Comparison of ENCODE assay signal across 8 cellular contexts in the genomic region with DNA sequence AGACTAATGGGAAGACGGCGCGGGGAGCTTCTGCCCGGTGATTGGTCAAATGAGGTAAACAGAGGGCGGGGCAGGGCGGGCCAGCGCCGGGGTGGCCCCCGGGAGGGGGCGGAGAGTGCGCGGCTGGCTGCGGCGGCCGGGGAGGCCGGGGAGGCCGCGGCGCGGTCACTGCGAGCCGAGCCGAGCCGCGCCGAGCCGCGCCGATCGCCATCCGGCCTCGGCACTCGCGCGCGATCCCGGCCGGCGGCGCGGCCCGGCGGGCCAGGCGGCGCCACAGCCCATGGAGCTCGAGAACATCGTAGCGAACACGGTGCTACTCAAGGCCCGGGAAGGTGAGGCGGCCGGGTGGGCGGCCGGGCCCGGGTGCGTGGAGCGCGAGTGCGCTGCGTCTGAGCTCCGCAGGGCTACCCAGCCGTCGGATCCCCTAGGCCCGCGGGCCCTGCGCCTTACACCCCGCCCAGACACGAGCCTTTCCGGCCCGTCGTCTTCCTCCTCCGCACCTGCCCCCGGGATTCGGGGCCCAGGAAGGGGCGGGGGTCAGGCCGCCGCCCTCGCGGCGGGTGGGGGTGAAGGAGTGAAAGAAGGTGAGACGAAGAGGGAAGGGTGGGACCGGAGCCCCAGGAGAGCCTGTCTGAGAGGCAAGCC. TPM values are rescaled to one million over a fixed set of nuclear protein-coding genes. Genes with fewer than 3 reads are reported as not detected.
DNase-seq lines count a peak whose midpoint lies in the region; ATAC-seq, FAIRE-seq and TF ChIP-seq lines count a peak whose summit lies in the region.

A gene (plus strand): TSS at position 111 of the 645 bp plus-strand sequence. CDS start 170 bp downstream, at position 281.

- H2AFZ ChIP-seq in PC-9: peak within 1 kb of the TSS; percentile 87

- CTCF ChIA-PET in PC-9 (lab: Charles Lee): interaction anchor here (0.5 to 2.4 kb wide), 12 partner anchors 19 to 117 kb away, joined by 3 to 18 read pairs (median 4); no protein-coding TSS in a partner anchor

- peak within 1 kb of the TSS; percentile 97 for H3K4me2 ChIP-seq in PC-9

- H3K27me3 ChIP-seq in PC-9 (ENCODE audit: insufficient read depth, low read depth) (no peaks in the 10 kb centered on the region), pancreas (no peaks in the 10 kb centered on the region)

- POLR2A ChIA-PET in PC-9 (lab: Charles Lee; ENCODE audit: unreplicated experiment): interaction anchor here (0.5 to 1.3 kb wide), 14 partner anchors 18 to 883 kb away, joined by 3 to 31 read pairs (median 8); a partner anchor contains a TSS

- TF ChIP-seq CTCF in PC-9 (conservative IDR thresholded peaks at IDR 0.05): no peak
- TF ChIP-seq CTCF in pancreas (IDR thresholded peaks at IDR 0.05): no peak

- H3K79me2 ChIP-seq in PC-9 (ENCODE audit: low read depth): peaks cover 35% of the 10 kb centered on the region

- DNase-seq in NCI-H146 (lab: John Stamatoyannopoulos, UW) (peak; percentile 61), NCI-H146 treated with DMSO at 0.1 percent for 48 hours (lab: John Stamatoyannopoulos, UW; ENCODE audit: unreplicated experiment) (no peak), PC-9 (peak in 1 of 2 experiments; percentile 69), glomerular endothelial cell (ENCODE audit: extremely low read depth, low read depth, low spot score) (no peak), pancreas (peak in 5 of 6 donors; percentile 47 to 94 (median 71)), NCI-H510A (lab: John Stamatoyannopoulos, UW) (no peak)
- peak; percentile 47 for DNase-seq in activated gamma-delta T cell treated with anti-CD3 and anti-CD28 coated beads, Interleukin-2, amount 50 U/mL, for 16 hours (ENCODE audit: low read depth)

- BruUV-seq in PC-9 (replicated peaks; lab: Mats Ljungman, UMichigan): no TSS peak

- WGBS in pancreas, 2 donors: 1% methylated on average over 31 to 82 of the region's 82 CpGs

- peak within 1 kb of the TSS; percentile 81 for H3K27ac ChIP-seq in PC-9
- H3K27ac ChIP-seq in pancreas: peak within 1 kb of the TSS; percentile 80 to 95 (median 85)

- peaks cover 27% of the 10 kb centered on the region for H4K20me1 ChIP-seq in PC-9 (ENCODE audit: insufficient read depth)

- no peaks in the 10 kb centered on the region for H3K9me2 ChIP-seq in PC-9 (ENCODE audit: insufficient read depth)

- no peak for FAIRE-seq in pancreas (lab: Jason Lieb, UNC)

- peaks cover 10% of the 10 kb centered on the region; the same call in 1 of the 2 replicates for H3F3A ChIP-seq in PC-9 (ENCODE audit: insufficient read depth, low read depth)

- H3K9me3 ChIP-seq in PC-9 (ENCODE audit: insufficient read depth, low read depth): no peaks in the 10 kb centered on the region
- H3K9me3 ChIP-seq in pancreas: no peaks in the 10 kb centered on the region

- H3K4me1 ChIP-seq in PC-9 (replicated peaks; ENCODE audit: insufficient read depth): peaks cover 23% of the 10 kb centered on the region
- peaks cover 0 to 13% (median 4%) of the 10 kb centered on the region in 3 donors for H3K4me1 ChIP-seq in pancreas

- H3K36me3 ChIP-seq in PC-9 (ENCODE audit: low read depth) (no peaks in the 10 kb centered on the region), pancreas (no peaks in the 10 kb centered on the region)

- intact Hi-C loops in PC-9 (cut with micrococcal nuclease; ENCODE audit: unreplicated experiment) (loop anchor here (1.0 to 2.0 kb wide), 5 partner anchors 22 to 108 kb away; no protein-coding TSS in a partner anchor), pancreas (cut with DNase I) (no loop called here)

- ATAC-seq in HG02852 (IDR thresholded peaks at IDR 0.05; ENCODE audit: unreplicated experiment) (peak; percentile 7), pancreas (peak in 1 of 4 donors; percentile 1)

- H3K4me3 ChIP-seq in PC-9 (peak within 1 kb of the TSS; percentile 80), pancreas (peak within 1 kb of the TSS; percentile 66 to 96 (median 81))

RNA-seq across cellular contexts. Expression of the gene that starts here (rescaled TPM):
- 82.3 and 124 TPM in 2 replicates for total RNA-seq in PC-9 (2021)
- 21.7 and 27.5 TPM in 2 replicates for total RNA-seq in glomerular endothelial cell
- 10 to 100 TPM; 10.6 to 14.5 (median 12.3) TPM for total RNA-seq in pancreas
- polyA plus RNA-seq in pancreas: 1 to 10 TPM; 7.2 to 7.6 TPM

Comparison
In these comparisons a context has a peak if more than half of its experiments do, and no peak if none do; other contexts are left out.
1. DNase-seq: peak in NCI-H146 (single experiment), activated gamma-delta T cell treated with anti-CD3 and anti-CD28 coated beads, Interleukin-2, amount 50 U/mL, for 16 hours (single experiment) and pancreas (5 of 6); none in NCI-H146 treated with DMSO at 0.1 percent for 48 hours (single experiment), glomerular endothelial cell (single experiment) and NCI-H510A (single experiment).